8 cellular contexts compared by ENCODE assay signal in genomic region chr6:26170951-26171841, GRCh38.
DNase-seq lines count a peak whose midpoint lies in the region; ATAC-seq and TF ChIP-seq lines count a peak whose summit lies in the region.

No MANE protein-coding gene starts in this region.

- H3K4me1 Mint-ChIP-seq in activated T-cell treated with anti-CD3 and anti-CD28 coated beads, Interleukin-2, amount 50 U/mL, for 72 hours (ENCODE audit: low read depth): peaks cover 62% of the 10 kb centered on the region

- no peaks in the 10 kb centered on the region for H4K20me1 ChIP-seq in smooth muscle cell (ENCODE audit: low read depth)

- no peak for DNase-seq in activated T-cell treated with anti-CD3 and anti-CD28 coated beads, Interleukin-2, amount 50 U/mL, for 72 hours
- no peak for DNase-seq in activated T-cell treated with anti-CD3 and anti-CD28 coated beads for 4 hours
- DNase-seq in RWPE1 (ENCODE audit: low spot score): no peak
- DNase-seq in fibroblast of pulmonary artery (ENCODE audit: low read depth): no peak
- no peak for DNase-seq in smooth muscle cell (lab: John Stamatoyannopoulos, UW; ENCODE audit: unreplicated experiment)
- no peak for DNase-seq in cerebellum (ENCODE audit: low spot score)
- no peak for DNase-seq in cerebellar nuclear complex (lab: John Stamatoyannopoulos, UW)
- DNase-seq in NCI-H524 (lab: John Stamatoyannopoulos, UW): no peak

- H3K27ac ChIP-seq in RWPE1: peak overlapping the region; percentile 94
- peak overlapping the region; percentile 91 for H3K27ac ChIP-seq in smooth muscle cell (ENCODE audit: low read depth)

- CTCF ChIA-PET in RWPE1 (lab: Yijun Ruan, JAX): no interaction called here

- H3F3A ChIP-seq in smooth muscle cell (ENCODE audit: low read depth): peaks cover 9% of the 10 kb centered on the region

- POLR2A ChIA-PET in RWPE1 (lab: Yijun Ruan, JAX; ENCODE audit: low non-redundant PET): interaction anchor here (0.7 kb wide), 1 partner anchor 24 kb away, joined by 3 read pairs; no protein-coding TSS in a partner anchor

- WGBS in smooth muscle cell (ENCODE audit: low lambda C conversion rate): 32% methylated on average over 10 of the region's 10 CpGs

- peaks cover 3 to 4% of the 10 kb centered on the region in 2 donors for H3K36me3 Mint-ChIP-seq in activated T-cell treated with anti-CD3 and anti-CD28 coated beads, Interleukin-2, amount 50 U/mL, for 72 hours (ENCODE audit: insufficient read depth in 2 of 2)

- peaks cover 8% of the 10 kb centered on the region for H3K79me2 ChIP-seq in smooth muscle cell (ENCODE audit: low read depth)

- no peaks in the 10 kb centered on the region for H3K36me3 ChIP-seq in smooth muscle cell (ENCODE audit: low read depth)

- H3K4me2 ChIP-seq in smooth muscle cell: peak overlapping the region; percentile 100

- peak overlapping the region; percentile 100 for H2AFZ ChIP-seq in smooth muscle cell (ENCODE audit: low read depth)

- no peaks in the 10 kb centered on the region for H3K27me3 Mint-ChIP-seq in activated T-cell treated with anti-CD3 and anti-CD28 coated beads, Interleukin-2, amount 50 U/mL, for 72 hours (ENCODE audit: low read depth)

- H3K4me3 ChIP-seq in fibroblast of pulmonary artery (replicated peaks; ENCODE audit: low read depth, low read length) (peak overlapping the region; percentile 78), smooth muscle cell (peak overlapping the region; percentile 75)

- peak overlapping the region; percentile 94 for H3K27ac Mint-ChIP-seq in activated T-cell treated with anti-CD3 and anti-CD28 coated beads, Interleukin-2, amount 50 U/mL, for 72 hours

- no peaks in the 10 kb centered on the region for H3K9me3 ChIP-seq in smooth muscle cell (replicated peaks; ENCODE audit: low read depth)

- no peaks in the 10 kb centered on the region for H3K27me3 ChIP-seq in smooth muscle cell (ENCODE audit: low read depth)

- H3K4me1 ChIP-seq in smooth muscle cell (ENCODE audit: low read depth): peaks cover 5% of the 10 kb centered on the region

- H3K9ac ChIP-seq in smooth muscle cell (ENCODE audit: low read depth): peak overlapping the region; percentile 80

- H3K4me3 Mint-ChIP-seq in activated T-cell treated with anti-CD3 and anti-CD28 coated beads, Interleukin-2, amount 50 U/mL, for 72 hours: peak overlapping the region; percentile 83 to 100

- no peak for TF ChIP-seq CTCF in RWPE1 (conservative IDR thresholded peaks at IDR 0.05; ENCODE audit: low read depth)
- no peak for TF ChIP-seq CTCF in fibroblast of pulmonary artery (IDR thresholded peaks at IDR 0.05; ENCODE audit: low read length, missing control alignments)
- TF ChIP-seq CTCF in smooth muscle cell (IDR thresholded peaks at IDR 0.05; ENCODE audit: borderline replicate concordance, insufficient read depth, poor library complexity, severe bottlenecking): no peak

- no peaks in the 10 kb centered on the region for H3K9me3 Mint-ChIP-seq in activated T-cell treated with anti-CD3 and anti-CD28 coated beads, Interleukin-2, amount 50 U/mL, for 72 hours

- ATAC-seq in activated T-cell treated with anti-CD3 and anti-CD28 coated beads, Interleukin-2, amount 50 U/mL, for 72 hours (replicated peaks in 1 of 2): no peak
